ENCODE assay signal across 1 cellular context in the genomic region with DNA sequence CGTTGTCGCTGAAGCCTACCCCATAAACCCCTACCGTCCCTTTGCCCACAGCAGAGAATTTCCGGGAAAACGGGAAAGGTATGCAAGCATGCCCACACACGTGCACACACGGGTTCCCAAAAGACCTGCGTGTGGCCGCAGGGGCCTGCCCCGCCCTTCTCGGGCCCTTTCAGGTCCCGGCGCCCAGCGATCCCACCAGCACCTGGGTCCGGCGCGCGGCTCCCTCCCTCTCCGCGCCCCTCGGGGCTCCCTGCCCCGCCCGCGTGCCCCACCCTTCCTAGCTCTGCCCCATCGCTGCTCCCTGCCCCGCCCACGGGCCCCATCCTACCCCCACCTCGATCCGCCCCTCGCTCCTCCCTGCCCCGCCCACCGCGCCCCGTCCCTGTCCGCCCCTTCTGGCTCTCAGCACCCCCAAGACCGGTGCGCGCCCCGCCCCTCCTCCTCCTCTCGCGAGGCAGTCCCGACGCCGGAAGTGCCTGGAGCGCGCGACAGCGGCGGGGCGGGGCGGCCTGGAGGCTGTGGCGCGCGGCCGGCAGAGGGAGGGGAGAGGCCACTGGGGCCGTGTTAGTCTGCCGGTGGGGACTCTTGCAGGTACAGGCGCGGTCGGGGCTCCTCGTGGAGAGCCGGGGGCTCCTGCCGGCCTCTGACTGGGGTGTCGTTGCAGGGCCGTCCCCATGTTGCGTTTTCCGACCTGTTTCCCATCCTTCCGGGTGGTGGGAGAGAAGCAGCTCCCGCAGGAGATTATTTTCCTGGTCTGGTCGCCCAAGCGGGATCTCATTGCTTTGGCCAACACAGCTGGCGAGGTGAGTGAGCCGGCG.
TF ChIP-seq lines count a peak whose summit lies in the region.

A gene with protein sequence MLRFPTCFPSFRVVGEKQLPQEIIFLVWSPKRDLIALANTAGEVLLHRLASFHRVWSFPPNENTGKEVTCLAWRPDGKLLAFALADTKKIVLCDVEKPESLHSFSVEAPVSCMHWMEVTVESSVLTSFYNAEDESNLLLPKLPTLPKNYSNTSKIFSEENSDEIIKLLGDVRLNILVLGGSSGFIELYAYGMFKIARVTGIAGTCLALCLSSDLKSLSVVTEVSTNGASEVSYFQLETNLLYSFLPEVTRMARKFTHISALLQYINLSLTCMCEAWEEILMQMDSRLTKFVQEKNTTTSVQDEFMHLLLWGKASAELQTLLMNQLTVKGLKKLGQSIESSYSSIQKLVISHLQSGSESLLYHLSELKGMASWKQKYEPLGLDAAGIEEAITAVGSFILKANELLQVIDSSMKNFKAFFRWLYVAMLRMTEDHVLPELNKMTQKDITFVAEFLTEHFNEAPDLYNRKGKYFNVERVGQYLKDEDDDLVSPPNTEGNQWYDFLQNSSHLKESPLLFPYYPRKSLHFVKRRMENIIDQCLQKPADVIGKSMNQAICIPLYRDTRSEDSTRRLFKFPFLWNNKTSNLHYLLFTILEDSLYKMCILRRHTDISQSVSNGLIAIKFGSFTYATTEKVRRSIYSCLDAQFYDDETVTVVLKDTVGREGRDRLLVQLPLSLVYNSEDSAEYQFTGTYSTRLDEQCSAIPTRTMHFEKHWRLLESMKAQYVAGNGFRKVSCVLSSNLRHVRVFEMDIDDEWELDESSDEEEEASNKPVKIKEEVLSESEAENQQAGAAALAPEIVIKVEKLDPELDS (plus strand): TSS at position 510 of the 818 bp plus-strand sequence. CDS start 165 bp downstream, at position 675.

TF ChIP-seq in HEK293, 187 proteins besides CTCF, POLR2A, EP300 and RAD21 (continued from another document and continues in another):
- peak; percentile 17; the same call in 1 of the 2 replicates for TF ChIP-seq ZNF341 (tag by site-specific recombination; IDR thresholded peaks at IDR 0.05; ENCODE audit: low read depth)
- TF ChIP-seq ZNF529 (tag by site-specific recombination; IDR thresholded peaks at IDR 0.05; ENCODE audit: insufficient replicate concordance): no peak
- no peak for TF ChIP-seq ZNF146 (tag by site-specific recombination; IDR thresholded peaks at IDR 0.05)
- TF ChIP-seq OSR2 (tag by site-specific recombination; IDR thresholded peaks at IDR 0.05): no peak
- TF ChIP-seq, protein P1, sequence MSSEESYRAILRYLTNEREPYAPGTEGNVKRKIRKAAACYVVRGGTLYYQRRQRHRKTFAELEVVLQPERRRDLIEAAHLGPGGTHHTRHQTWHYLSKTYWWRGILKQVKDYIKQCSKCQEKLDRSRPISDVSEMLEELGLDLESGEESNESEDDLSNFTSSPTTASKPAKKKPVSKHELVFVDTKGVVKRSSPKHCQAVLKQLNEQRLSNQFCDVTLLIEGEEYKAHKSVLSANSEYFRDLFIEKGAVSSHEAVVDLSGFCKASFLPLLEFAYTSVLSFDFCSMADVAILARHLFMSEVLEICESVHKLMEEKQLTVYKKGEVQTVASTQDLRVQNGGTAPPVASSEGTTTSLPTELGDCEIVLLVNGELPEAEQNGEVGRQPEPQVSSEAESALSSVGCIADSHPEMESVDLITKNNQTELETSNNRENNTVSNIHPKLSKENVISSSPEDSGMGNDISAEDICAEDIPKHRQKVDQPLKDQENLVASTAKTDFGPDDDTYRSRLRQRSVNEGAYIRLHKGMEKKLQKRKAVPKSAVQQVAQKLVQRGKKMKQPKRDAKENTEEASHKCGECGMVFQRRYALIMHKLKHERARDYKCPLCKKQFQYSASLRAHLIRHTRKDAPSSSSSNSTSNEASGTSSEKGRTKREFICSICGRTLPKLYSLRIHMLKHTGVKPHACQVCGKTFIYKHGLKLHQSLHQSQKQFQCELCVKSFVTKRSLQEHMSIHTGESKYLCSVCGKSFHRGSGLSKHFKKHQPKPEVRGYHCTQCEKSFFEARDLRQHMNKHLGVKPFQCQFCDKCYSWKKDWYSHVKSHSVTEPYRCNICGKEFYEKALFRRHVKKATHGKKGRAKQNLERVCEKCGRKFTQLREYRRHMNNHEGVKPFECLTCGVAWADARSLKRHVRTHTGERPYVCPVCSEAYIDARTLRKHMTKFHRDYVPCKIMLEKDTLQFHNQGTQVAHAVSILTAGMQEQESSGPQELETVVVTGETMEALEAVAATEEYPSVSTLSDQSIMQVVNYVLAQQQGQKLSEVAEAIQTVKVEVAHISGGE (tag by site-specific recombination; conservative IDR thresholded peaks at IDR 0.05; ENCODE audit: low read depth): peak; percentile 53; the same call in 1 of the 2 replicates
- no peak for TF ChIP-seq ZNF530 (tag by site-specific recombination; IDR thresholded peaks at IDR 0.05; ENCODE audit: low read depth)
- TF ChIP-seq, protein P2, sequence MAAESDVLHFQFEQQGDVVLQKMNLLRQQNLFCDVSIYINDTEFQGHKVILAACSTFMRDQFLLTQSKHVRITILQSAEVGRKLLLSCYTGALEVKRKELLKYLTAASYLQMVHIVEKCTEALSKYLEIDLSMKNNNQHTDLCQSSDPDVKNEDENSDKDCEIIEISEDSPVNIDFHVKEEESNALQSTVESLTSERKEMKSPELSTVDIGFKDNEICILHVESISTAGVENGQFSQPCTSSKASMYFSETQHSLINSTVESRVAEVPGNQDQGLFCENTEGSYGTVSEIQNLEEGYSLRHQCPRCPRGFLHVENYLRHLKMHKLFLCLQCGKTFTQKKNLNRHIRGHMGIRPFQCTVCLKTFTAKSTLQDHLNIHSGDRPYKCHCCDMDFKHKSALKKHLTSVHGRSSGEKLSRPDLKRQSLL (tag by site-specific recombination; IDR thresholded peaks at IDR 0.05): peak; percentile 63; the same call in 1 of the 2 replicates
- TF ChIP-seq ZNF701 (tag by site-specific recombination; IDR thresholded peaks at IDR 0.05): no peak
- TF ChIP-seq ZSCAN16 (tag by site-specific recombination; IDR thresholded peaks at IDR 0.05): no peak
- peak; percentile 42; the same call in 1 of the 2 replicates for TF ChIP-seq ZSCAN30 (tag by site-specific recombination; IDR thresholded peaks at IDR 0.05)
- peak; percentile 53; the same call in 1 of the 2 replicates for TF ChIP-seq IKZF3 (tag by site-specific recombination; IDR thresholded peaks at IDR 0.05)
- no peak for TF ChIP-seq ZNF391 (tag by site-specific recombination; IDR thresholded peaks at IDR 0.05; ENCODE audit: borderline replicate concordance, low read depth)
- TF ChIP-seq KLF16 (tag by site-specific recombination; IDR thresholded peaks at IDR 0.05): no peak
- TF ChIP-seq MZF1 (tag by site-specific recombination; IDR thresholded peaks at IDR 0.05; ENCODE audit: borderline replicate concordance): peak; percentile 66; the same call in 1 of the 2 replicates
- TF ChIP-seq, protein P3, sequence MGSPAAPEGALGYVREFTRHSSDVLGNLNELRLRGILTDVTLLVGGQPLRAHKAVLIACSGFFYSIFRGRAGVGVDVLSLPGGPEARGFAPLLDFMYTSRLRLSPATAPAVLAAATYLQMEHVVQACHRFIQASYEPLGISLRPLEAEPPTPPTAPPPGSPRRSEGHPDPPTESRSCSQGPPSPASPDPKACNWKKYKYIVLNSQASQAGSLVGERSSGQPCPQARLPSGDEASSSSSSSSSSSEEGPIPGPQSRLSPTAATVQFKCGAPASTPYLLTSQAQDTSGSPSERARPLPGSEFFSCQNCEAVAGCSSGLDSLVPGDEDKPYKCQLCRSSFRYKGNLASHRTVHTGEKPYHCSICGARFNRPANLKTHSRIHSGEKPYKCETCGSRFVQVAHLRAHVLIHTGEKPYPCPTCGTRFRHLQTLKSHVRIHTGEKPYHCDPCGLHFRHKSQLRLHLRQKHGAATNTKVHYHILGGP (tag by site-specific recombination; IDR thresholded peaks at IDR 0.05): no peak
- TF ChIP-seq, protein P4, sequence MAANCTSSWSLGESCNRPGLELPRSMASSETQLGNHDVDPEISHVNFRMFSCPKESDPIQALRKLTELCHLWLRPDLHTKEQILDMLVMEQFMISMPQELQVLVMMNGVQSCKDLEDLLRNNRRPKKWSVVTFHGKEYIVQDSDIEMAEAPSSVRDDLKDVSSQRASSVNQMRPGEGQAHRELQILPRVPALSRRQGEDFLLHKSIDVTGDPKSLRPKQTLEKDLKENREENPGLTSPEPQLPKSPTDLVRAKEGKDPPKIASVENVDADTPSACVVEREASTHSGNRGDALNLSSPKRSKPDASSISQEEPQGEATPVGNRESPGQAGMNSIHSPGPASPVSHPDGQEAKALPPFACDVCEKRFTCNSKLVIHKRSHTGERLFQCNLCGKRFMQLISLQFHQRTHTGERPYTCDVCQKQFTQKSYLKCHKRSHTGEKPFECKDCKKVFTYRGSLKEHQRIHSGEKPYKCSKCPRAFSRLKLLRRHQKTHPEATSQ (tag by site-specific recombination; IDR thresholded peaks at IDR 0.05): no peak
- TF ChIP-seq YY2 (tag by site-specific recombination; IDR thresholded peaks at IDR 0.05): no peak
- peak; percentile 87 for TF ChIP-seq SP3 (tag by site-specific recombination; IDR thresholded peaks at IDR 0.05)
- no peak for TF ChIP-seq ZNF629 (tag by site-specific recombination; IDR thresholded peaks at IDR 0.05)
- TF ChIP-seq ZNF2 (tag by site-specific recombination; IDR thresholded peaks at IDR 0.05): no peak
- TF ChIP-seq ZNF221 (tag by site-specific recombination; IDR thresholded peaks at IDR 0.05; ENCODE audit: borderline replicate concordance): no peak
- no peak for TF ChIP-seq ZNF621 (tag by site-specific recombination; IDR thresholded peaks at IDR 0.05)
- no peak for TF ChIP-seq ZNF10 (tag by site-specific recombination; IDR thresholded peaks at IDR 0.05)
- TF ChIP-seq ZBTB8A (tag by site-specific recombination; IDR thresholded peaks at IDR 0.05): peak; percentile 69
- no peak for TF ChIP-seq ZNF548 (tag by site-specific recombination; IDR thresholded peaks at IDR 0.05)
- TF ChIP-seq KLF10 (tag by site-specific recombination; IDR thresholded peaks at IDR 0.05): 0 out of 2 replicates have a peak, but pooled peaks have one; percentile 38
- no peak for TF ChIP-seq HOXD13 (CRISPR knock-in tag; IDR thresholded peaks at IDR 0.05; ENCODE audit: borderline replicate concordance)
- TF ChIP-seq ZNF76 (tag by site-specific recombination; IDR thresholded peaks at IDR 0.05; ENCODE audit: borderline replicate concordance, low read depth): peak; percentile 74
- peak; percentile 59 for TF ChIP-seq ZIC2 (tag by site-specific recombination; IDR thresholded peaks at IDR 0.05)
- TF ChIP-seq, protein P5, sequence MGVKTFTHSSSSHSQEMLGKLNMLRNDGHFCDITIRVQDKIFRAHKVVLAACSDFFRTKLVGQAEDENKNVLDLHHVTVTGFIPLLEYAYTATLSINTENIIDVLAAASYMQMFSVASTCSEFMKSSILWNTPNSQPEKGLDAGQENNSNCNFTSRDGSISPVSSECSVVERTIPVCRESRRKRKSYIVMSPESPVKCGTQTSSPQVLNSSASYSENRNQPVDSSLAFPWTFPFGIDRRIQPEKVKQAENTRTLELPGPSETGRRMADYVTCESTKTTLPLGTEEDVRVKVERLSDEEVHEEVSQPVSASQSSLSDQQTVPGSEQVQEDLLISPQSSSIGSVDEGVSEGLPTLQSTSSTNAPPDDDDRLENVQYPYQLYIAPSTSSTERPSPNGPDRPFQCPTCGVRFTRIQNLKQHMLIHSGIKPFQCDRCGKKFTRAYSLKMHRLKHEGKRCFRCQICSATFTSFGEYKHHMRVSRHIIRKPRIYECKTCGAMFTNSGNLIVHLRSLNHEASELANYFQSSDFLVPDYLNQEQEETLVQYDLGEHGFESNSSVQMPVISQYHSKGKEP (tag by site-specific recombination; IDR thresholded peaks at IDR 0.05): no peak
- TF ChIP-seq PRDM1 (tag by site-specific recombination; IDR thresholded peaks at IDR 0.05): no peak
- no peak for TF ChIP-seq ZNF777 (tag by site-specific recombination; IDR thresholded peaks at IDR 0.05; ENCODE audit: borderline replicate concordance)
- TF ChIP-seq SALL2 (tag by site-specific recombination; IDR thresholded peaks at IDR 0.05; ENCODE audit: borderline replicate concordance): no peak
- TF ChIP-seq ZBTB48 (tag by site-specific recombination; IDR thresholded peaks at IDR 0.05): no peak
- TF ChIP-seq ZNF324 (tag by site-specific recombination; IDR thresholded peaks at IDR 0.05): no peak
- peak; percentile 42; the same call in 1 of the 2 replicates for TF ChIP-seq ZNF121 (tag by site-specific recombination; IDR thresholded peaks at IDR 0.05)
- TF ChIP-seq ZEB2 (tag by site-specific recombination; IDR thresholded peaks at IDR 0.05): no peak
- TF ChIP-seq, protein P6, sequence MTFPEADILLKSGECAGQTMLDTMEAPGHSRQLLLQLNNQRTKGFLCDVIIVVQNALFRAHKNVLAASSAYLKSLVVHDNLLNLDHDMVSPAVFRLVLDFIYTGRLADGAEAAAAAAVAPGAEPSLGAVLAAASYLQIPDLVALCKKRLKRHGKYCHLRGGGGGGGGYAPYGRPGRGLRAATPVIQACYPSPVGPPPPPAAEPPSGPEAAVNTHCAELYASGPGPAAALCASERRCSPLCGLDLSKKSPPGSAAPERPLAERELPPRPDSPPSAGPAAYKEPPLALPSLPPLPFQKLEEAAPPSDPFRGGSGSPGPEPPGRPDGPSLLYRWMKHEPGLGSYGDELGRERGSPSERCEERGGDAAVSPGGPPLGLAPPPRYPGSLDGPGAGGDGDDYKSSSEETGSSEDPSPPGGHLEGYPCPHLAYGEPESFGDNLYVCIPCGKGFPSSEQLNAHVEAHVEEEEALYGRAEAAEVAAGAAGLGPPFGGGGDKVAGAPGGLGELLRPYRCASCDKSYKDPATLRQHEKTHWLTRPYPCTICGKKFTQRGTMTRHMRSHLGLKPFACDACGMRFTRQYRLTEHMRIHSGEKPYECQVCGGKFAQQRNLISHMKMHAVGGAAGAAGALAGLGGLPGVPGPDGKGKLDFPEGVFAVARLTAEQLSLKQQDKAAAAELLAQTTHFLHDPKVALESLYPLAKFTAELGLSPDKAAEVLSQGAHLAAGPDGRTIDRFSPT (tag by site-specific recombination; IDR thresholded peaks at IDR 0.05): no peak
- no peak for TF ChIP-seq ZNF350 (tag by site-specific recombination; IDR thresholded peaks at IDR 0.05)
- TF ChIP-seq RBAK (tag by site-specific recombination; IDR thresholded peaks at IDR 0.05): no peak
- no peak for TF ChIP-seq ZNF423 (tag by site-specific recombination; IDR thresholded peaks at IDR 0.05)
- TF ChIP-seq, protein P7, sequence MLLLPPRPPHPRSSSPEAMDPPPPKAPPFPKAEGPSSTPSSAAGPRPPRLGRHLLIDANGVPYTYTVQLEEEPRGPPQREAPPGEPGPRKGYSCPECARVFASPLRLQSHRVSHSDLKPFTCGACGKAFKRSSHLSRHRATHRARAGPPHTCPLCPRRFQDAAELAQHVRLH (tag by site-specific recombination; IDR thresholded peaks at IDR 0.05): no peak
- no peak for TF ChIP-seq ZNF48 (tag by site-specific recombination; IDR thresholded peaks at IDR 0.05)
- TF ChIP-seq, protein P8, sequence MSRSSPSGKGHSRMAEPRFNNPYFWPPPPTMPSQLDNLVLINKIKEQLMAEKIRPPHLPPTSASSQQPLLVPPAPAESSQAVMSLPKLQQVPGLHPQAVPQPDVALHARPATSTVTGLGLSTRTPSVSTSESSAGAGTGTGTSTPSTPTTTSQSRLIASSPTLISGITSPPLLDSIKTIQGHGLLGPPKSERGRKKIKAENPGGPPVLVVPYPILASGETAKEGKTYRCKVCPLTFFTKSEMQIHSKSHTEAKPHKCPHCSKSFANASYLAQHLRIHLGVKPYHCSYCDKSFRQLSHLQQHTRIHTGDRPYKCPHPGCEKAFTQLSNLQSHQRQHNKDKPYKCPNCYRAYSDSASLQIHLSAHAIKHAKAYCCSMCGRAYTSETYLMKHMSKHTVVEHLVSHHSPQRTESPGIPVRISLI (tag by site-specific recombination; IDR thresholded peaks at IDR 0.05): no peak
- TF ChIP-seq ZNF768 (tag by site-specific recombination; IDR thresholded peaks at IDR 0.05): no peak
- TF ChIP-seq SCRT1 (tag by site-specific recombination; IDR thresholded peaks at IDR 0.05; ENCODE audit: borderline replicate concordance): no peak
